In the genomic region with DNA sequence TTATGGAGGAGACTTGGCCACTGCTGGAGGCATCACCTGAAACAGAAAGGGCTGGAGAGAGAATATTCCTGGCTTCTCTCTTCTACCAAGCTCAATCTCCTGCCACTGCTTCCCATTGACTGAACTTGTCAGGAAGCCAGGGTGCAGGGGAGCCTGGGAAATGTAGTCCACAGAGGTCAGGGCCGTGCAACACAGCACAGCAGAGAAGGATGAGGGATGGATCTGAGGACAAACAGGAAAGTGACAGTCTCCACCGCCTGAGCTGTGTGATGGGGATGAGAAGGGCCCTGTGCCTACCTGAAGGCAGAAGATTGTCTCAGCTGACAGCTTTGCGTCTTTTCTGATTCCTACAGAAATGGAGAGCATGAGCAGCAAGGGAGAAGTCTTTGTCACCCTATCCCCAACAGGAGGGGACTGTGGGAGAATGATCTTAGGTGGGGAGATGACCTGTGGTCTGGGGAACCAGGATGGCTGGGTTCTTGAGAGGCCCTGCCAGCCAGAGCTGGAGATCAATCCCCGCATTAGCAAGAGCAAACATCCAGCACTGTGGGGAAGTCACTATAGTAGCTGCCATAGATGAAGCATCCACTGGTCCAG, we compare ENCODE assay signal across 9 cellular contexts.
DNase-seq lines count a peak whose midpoint lies in the region; ATAC-seq and TF ChIP-seq lines count a peak whose summit lies in the region.
"Had no signal": no experiment of that assay in that cellular context is flagged by ENCODE, and none has a peak within 500 bp of the region (broad histone marks: within the 10 kb centered on the region; RNA-seq: fewer than 3 reads in every experiment).

No MANE protein-coding gene starts in this region.

- no peak for TF ChIP-seq RAD21 in HCT116 (IDR thresholded peaks at IDR 0.05; ENCODE audit: low read depth)

- H3K4me1 ChIP-seq in HCT116 (ENCODE audit: control insufficient read depth in 1 of 2, insufficient read depth in 2 of 2, low read length in 2 of 2) = peaks cover 16 to 18% of the 10 kb centered on the region in 2 experiments

- peaks cover 6% of the 10 kb centered on the region for H3K4me1 Mint-ChIP-seq in activated CD4-positive, alpha-beta memory T cell treated with anti-CD3 and anti-CD28 coated beads for 36 hours (ENCODE audit: low read depth)

- H3K27me3 Mint-ChIP-seq in activated CD4-positive, alpha-beta memory T cell treated with anti-CD3 and anti-CD28 coated beads for 36 hours = peaks cover 2% of the 10 kb centered on the region

- no peak for TF ChIP-seq POLR2A in HCT116 (IDR thresholded peaks at IDR 0.05; ENCODE audit: borderline replicate concordance, extremely low read depth, insufficient read depth, insufficient read length)

- H3K36me3 ChIP-seq in HCT116 (ENCODE audit: control insufficient read depth in 1 of 2, insufficient read depth in 2 of 2, low read length in 2 of 2) = no peaks in the 10 kb centered on the region

- H3K4me3 Mint-ChIP-seq in activated CD4-positive, alpha-beta memory T cell treated with anti-CD3 and anti-CD28 coated beads for 36 hours = no peak overlapping the region
- H3K4me3 Mint-ChIP-seq: brain had no signal

- DNase-seq in AG04450 (ENCODE audit: low read depth, low spot score) (no peak), HCT116 (ENCODE audit: low read depth, low spot score) (peak; percentile 41), UCSD-AML1 (lab: John Stamatoyannopoulos, UW; ENCODE audit: unreplicated experiment) (peak; percentile 26), iris pigment epithelial cell (ENCODE audit: low read depth) (peak; percentile 55), NCI-H2081 (lab: John Stamatoyannopoulos, UW) (no peak)
- no peak for DNase-seq in activated CD4-positive, alpha-beta memory T cell treated with anti-CD3 and anti-CD28 coated beads for 36 hours

- H3K9me3 ChIP-seq in AG04450 (ENCODE audit: control insufficient read depth, insufficient read depth, low read length) (peaks cover 23% of the 10 kb centered on the region), HCT116 (ENCODE audit: control insufficient read depth in 1 of 2, insufficient read depth in 1 of 2, low read depth in 1 of 2, low read length in 2 of 2) (no peaks in the 10 kb centered on the region)

- peak overlapping the region; percentile 28 for H2AFZ ChIP-seq in HCT116 (ENCODE audit: low read depth, low read length, poor library complexity, severe bottlenecking)

- BruUV-seq in HCT116 (replicated peaks; lab: Mats Ljungman, UMichigan) = no TSS peak

- H3K4me3 ChIP-seq in AG04450 (ENCODE audit: low read depth, low read length) (no peak overlapping the region), HCT116 (replicated peaks in 1 of 2; ENCODE audit: low read depth in 1 of 2, low read length in 2 of 2) (no peak overlapping the region)

- no peaks in the 10 kb centered on the region for H3K9me2 ChIP-seq in HCT116 (ENCODE audit: insufficient read depth)

- no peaks in the 10 kb centered on the region for H3K79me2 ChIP-seq in HCT116 (ENCODE audit: insufficient read depth, low read length)

- intact Hi-C loops in HCT116 (cut with micrococcal nuclease) = no loop called here
- intact Hi-C loops in activated CD4-positive, alpha-beta memory T cell treated with anti-CD3 and anti-CD28 coated beads for 36 hours (cut with micrococcal nuclease) = no loop called here

- POLR2A ChIA-PET in AG04450 (lab: Yijun Ruan, JAX) = interaction anchor here (0.6 to 1.0 kb wide), 4 partner anchors 11 to 190 kb away, joined by 3 to 6 read pairs (median 4); partner anchors contain the start of gene RRBP1
- POLR2A ChIA-PET in HCT116 (lab: Charles Lee) = interaction anchor here (1.0 to 1.1 kb wide), 2 partner anchors 11 to 13 kb away, joined by 4 to 5 read pairs; no protein-coding TSS in a partner anchor
- POLR2A ChIA-PET in activated CD4-positive, alpha-beta memory T cell treated with anti-CD3 and anti-CD28 coated beads for 36 hours (lab: Charles Lee) = no interaction called here

- H3K27ac Mint-ChIP-seq in activated CD4-positive, alpha-beta memory T cell treated with anti-CD3 and anti-CD28 coated beads for 36 hours = no peak overlapping the region

- no peaks in the 10 kb centered on the region for H3K9me3 Mint-ChIP-seq in activated CD4-positive, alpha-beta memory T cell treated with anti-CD3 and anti-CD28 coated beads for 36 hours

- RAD21 ChIA-PET in HCT116 (lab: Charles Lee; ENCODE audit: low non-redundant PET in 1 of 2, low total read pairs in 2 of 2, uncharacterized antibody in 2 of 2, unreplicated experiment in 2 of 2) = no interaction called here

- no peak overlapping the region for H3K9ac ChIP-seq in HCT116 (ENCODE audit: low read length)

- CTCF ChIA-PET in AG04450 (lab: Charles Lee) = interaction anchor here (0.9 kb wide), 1 partner anchor 44 kb away, joined by 3 read pairs; no protein-coding TSS in a partner anchor
- CTCF ChIA-PET in HCT116 (lab: Charles Lee) = interaction anchor here (1.2 kb wide), 1 partner anchor 11 kb away, joined by 3 read pairs; no protein-coding TSS in a partner anchor
- CTCF ChIA-PET in activated CD4-positive, alpha-beta memory T cell treated with anti-CD3 and anti-CD28 coated beads for 36 hours (lab: Charles Lee) = interaction anchor here (1.4 kb wide), 1 partner anchor 45 kb away, joined by 3 read pairs; no protein-coding TSS in a partner anchor

- TF ChIP-seq CTCF in AG04450 (IDR thresholded peaks at IDR 0.05; ENCODE audit: low read depth, low read length) (no peak), HCT116 (IDR thresholded peaks at IDR 0.05 in 2 of 3, conservative IDR thresholded peaks at IDR 0.05 in 1 of 3; ENCODE audit: borderline replicate concordance in 1 of 3, insufficient read depth in 1 of 3, low read depth in 2 of 3, low read length in 2 of 3) (no peak)

- no peaks in the 10 kb centered on the region for H3K27me3 ChIP-seq in AG04450 (ENCODE audit: control insufficient read depth, insufficient read depth, low read length)
- H3K27me3 ChIP-seq in HCT116 (ENCODE audit: insufficient read depth, low read length) = no peaks in the 10 kb centered on the region

- H3K27ac ChIP-seq in AG04450 (ENCODE audit: low read depth, low read length) (peak overlapping the region; percentile 11), HCT116 (ENCODE audit: low read depth, low read length) (no peak overlapping the region)

- H3K4me2 ChIP-seq in HCT116 (ENCODE audit: low read length) = no peak overlapping the region

- ATAC-seq in HCT116 = peak; percentile 59
- no peak for ATAC-seq in GM18870 (IDR thresholded peaks at IDR 0.05; ENCODE audit: unreplicated experiment)
- no peak for ATAC-seq in HG03439 (IDR thresholded peaks at IDR 0.05; ENCODE audit: unreplicated experiment)

- no peaks in the 10 kb centered on the region for H4K20me1 ChIP-seq in HCT116 (ENCODE audit: insufficient read depth)

- H3K36me3 Mint-ChIP-seq in activated CD4-positive, alpha-beta memory T cell treated with anti-CD3 and anti-CD28 coated beads for 36 hours = no peaks in the 10 kb centered on the region
- H3K36me3 Mint-ChIP-seq: brain had no signal

TF ChIP-seq in HCT116, 20 proteins besides CTCF, POLR2A, EP300 and RAD21:
- TF ChIP-seq TCF7L2 (IDR thresholded peaks at IDR 0.05; ENCODE audit: borderline replicate concordance, extremely low read depth, insufficient read depth, insufficient read length) (no peak), CBX3 (IDR thresholded peaks at IDR 0.05; ENCODE audit: low read depth) (no peak), EGR1 (IDR thresholded peaks at IDR 0.05; ENCODE audit: low read depth) (no peak), CEBPB (IDR thresholded peaks at IDR 0.05; ENCODE audit: low read depth) (no peak), SP1 (IDR thresholded peaks at IDR 0.05; ENCODE audit: low read depth) (no peak), MAX (IDR thresholded peaks at IDR 0.05) (no peak), YY1 (IDR thresholded peaks at IDR 0.05; ENCODE audit: extremely low read depth, insufficient replicate concordance, low read depth, low read length) (peak; percentile 38), ZFX (IDR thresholded peaks at IDR 0.05) (no peak), SIN3A (IDR thresholded peaks at IDR 0.05; ENCODE audit: low read depth) (no peak), ELF1 (IDR thresholded peaks at IDR 0.05; ENCODE audit: borderline replicate concordance, low read depth) (no peak; the same call in 1 of the 2 replicates), POLR2AphosphoS5 (IDR thresholded peaks at IDR 0.05; ENCODE audit: low read depth, low read length) (0 out of 2 replicates have a peak, but pooled peaks have one; percentile 25), EZH2phosphoT487 (IDR thresholded peaks at IDR 0.05; ENCODE audit: borderline replicate concordance) (no peak)
- TF ChIP-seq, protein P1, sequence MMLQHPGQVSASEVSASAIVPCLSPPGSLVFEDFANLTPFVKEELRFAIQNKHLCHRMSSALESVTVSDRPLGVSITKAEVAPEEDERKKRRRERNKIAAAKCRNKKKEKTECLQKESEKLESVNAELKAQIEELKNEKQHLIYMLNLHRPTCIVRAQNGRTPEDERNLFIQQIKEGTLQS (IDR thresholded peaks at IDR 0.05) = no peak

Comparison
In these comparisons a context has a peak if more than half of its experiments do, and no peak if none do; other contexts are left out.
1. DNase-seq: peak in HCT116 (single experiment), UCSD-AML1 (single experiment) and iris pigment epithelial cell (single experiment); none in AG04450 (single experiment), activated CD4-positive, alpha-beta memory T cell treated with anti-CD3 and anti-CD28 coated beads for 36 hours (single experiment) and NCI-H2081 (0 of 2).